In the genomic region with DNA sequence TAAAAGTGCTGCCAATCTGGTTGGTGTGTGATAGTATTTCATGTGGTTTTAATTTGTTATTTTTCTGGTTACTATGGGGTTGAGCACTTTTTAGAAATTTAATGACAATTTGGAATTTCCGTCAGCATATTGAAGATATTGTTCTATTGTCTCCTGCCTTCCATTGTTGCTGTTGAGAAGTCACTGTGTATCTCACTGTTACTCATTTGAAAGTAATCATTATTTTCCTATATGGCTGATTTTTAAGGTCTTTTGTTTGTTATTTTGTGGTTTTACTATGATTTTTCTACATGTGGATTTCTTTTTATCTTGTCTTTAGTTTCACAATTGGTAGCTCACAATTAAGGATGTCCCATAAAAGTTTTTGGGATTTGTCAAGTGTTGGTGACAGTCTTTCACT, we compare ENCODE assay signal across 37 cellular contexts. TPM values are rescaled to one million over a fixed set of nuclear protein-coding genes. Genes with fewer than 3 reads are reported as not detected.
"Had no signal": no experiment of that assay in that cellular context is flagged by ENCODE, and none has a peak within 500 bp of the region (broad histone marks: within the 10 kb centered on the region; RNA-seq: fewer than 3 reads in every experiment).

No MANE protein-coding gene starts in this region.

- ATAC-seq: foreskin keratinocyte; gastroesophageal sphincter; heart left ventricle; left lobe of liver; mucosa of descending colon; natural killer cell treated with Interleukin-12 subunit alpha and Interleukin-12 subunit beta and Interleukin-15 and Interleukin-18, amount 100 ng/mL, for 72 hours; sciatic nerve; stimulated activated naive CD8-positive, alpha-beta T cell treated with anti-CD3 and anti-CD28 coated beads, Interleukin-15, amount 100 ng/mL, for 72 hours; upper lobe of right lung had no signal

- H3K4me1 ChIP-seq: esophagus muscularis mucosa, foreskin keratinocyte, gastroesophageal sphincter, heart left ventricle, parathyroid adenoma, suprapubic skin, transverse colon, upper lobe of right lung, uterus had no signal

- H3K9ac ChIP-seq: parathyroid adenoma had no signal

- H3K4me3 ChIP-seq: coronary artery, esophagus muscularis mucosa, gastroesophageal sphincter, heart left ventricle, hepatocyte, lung, mucosa of descending colon, smooth muscle cell, suprapubic skin, transverse colon, upper lobe of right lung, uterus had no signal

- FAIRE-seq: endothelial cell of umbilical vein, kidney had no signal

- H3K79me2 ChIP-seq: hepatocyte, parathyroid adenoma had no signal

- DNase-seq: dermis blood vessel endothelial cell; effector memory CD4-positive, alpha-beta T cell; foreskin keratinocyte; heart left ventricle; kidney; mesenchymal stem cell; mucosa of descending colon; naive B cell; stimulated activated CD4-positive, alpha-beta T cell treated with anti-CD3 and anti-CD28 coated beads, Interleukin-12 subunit alpha, Interleukin-12 subunit beta, amount 100 ng/mL, for 4 hours; stimulated activated CD4-positive, alpha-beta T cell treated with anti-CD3 and anti-CD28 coated beads, Interleukin-1b, Interleukin-23, amount 100 ng/mL, for 48 hours; stimulated activated CD4-positive, alpha-beta T cell treated with anti-CD3 and anti-CD28 coated beads, Interleukin-4, amount 100 ng/mL, for 1 hour; stimulated activated CD8-positive, alpha-beta memory T cell treated with anti-CD3 and anti-CD28 coated beads, Interleukin-4, amount 100 ng/mL, for 48 hours; stimulated activated naive CD4-positive, alpha-beta T cell; stimulated activated naive CD8-positive, alpha-beta T cell treated with anti-CD3 and anti-CD28 coated beads, Interleukin-15, amount 100 ng/mL, for 72 hours; transverse colon; upper lobe of right lung; uterus had no signal

- H3K27me3 ChIP-seq: gastroesophageal sphincter, hepatocyte, suprapubic skin, upper lobe of right lung, uterus had no signal

- H3K36me3 ChIP-seq: esophagus muscularis mucosa, gastroesophageal sphincter, heart left ventricle, neutrophil, suprapubic skin, transverse colon, upper lobe of right lung, uterus had no signal

- H3K27ac ChIP-seq: coronary artery, esophagus muscularis mucosa, foreskin keratinocyte, gastroesophageal sphincter, heart left ventricle, hepatocyte, neutrophil, parathyroid adenoma, suprapubic skin, transverse colon, upper lobe of right lung, uterus had no signal

- H2AFZ ChIP-seq: hepatocyte, parathyroid adenoma had no signal

- H3K4me2 ChIP-seq: hepatocyte, smooth muscle cell had no signal

RNA-seq across cellular contexts. Expression of a gene that starts 8.2 kb away (rescaled TPM):
- total RNA-seq: dermis blood vessel endothelial cell; endothelial cell of umbilical vein; epithelial cell of proximal tubule; esophagus muscularis mucosa; fibroblast of lung; foreskin keratinocyte; gastroesophageal sphincter; heart left ventricle; hepatocyte; kidney; left lobe of liver; liver; lung; mesothelial cell of epicardium; mucosa of descending colon; natural killer cell treated with Interleukin-12 subunit alpha and Interleukin-12 subunit beta and Interleukin-15 and Interleukin-18, amount 100 ng/mL, for 72 hours; neural crest cell; omental fat pad; progenitor cell of endocrine pancreas; sciatic nerve; smooth muscle cell; transverse colon; upper lobe of right lung; uterus had no signal
- polyA plus RNA-seq: endothelial cell of umbilical vein, fibroblast of lung, foreskin keratinocyte, heart left ventricle, hepatocyte, liver, lung, smooth muscle cell had no signal

RNA-seq across cellular contexts. Expression of a gene that starts 8.6 kb away (rescaled TPM):
- total RNA-seq: dermis blood vessel endothelial cell; endothelial cell of umbilical vein; esophagus muscularis mucosa; fibroblast of lung; foreskin keratinocyte; gastroesophageal sphincter; heart left ventricle; hepatocyte; kidney; left lobe of liver; liver; lung; mesothelial cell of epicardium; mucosa of descending colon; natural killer cell treated with Interleukin-12 subunit alpha and Interleukin-12 subunit beta and Interleukin-15 and Interleukin-18, amount 100 ng/mL, for 72 hours; neural crest cell; omental fat pad; progenitor cell of endocrine pancreas; sciatic nerve; smooth muscle cell; transverse colon; upper lobe of right lung; uterus had no signal
- polyA plus RNA-seq: endothelial cell of umbilical vein, fibroblast of lung, foreskin keratinocyte, heart left ventricle, hepatocyte, liver, lung, smooth muscle cell had no signal

RNA-seq across cellular contexts. Expression of a gene that starts 18.6 kb away (rescaled TPM):
- total RNA-seq: dermis blood vessel endothelial cell; endothelial cell of umbilical vein; epithelial cell of proximal tubule; esophagus muscularis mucosa; fibroblast of lung; foreskin keratinocyte; gastroesophageal sphincter; heart left ventricle; hepatocyte; kidney; left lobe of liver; liver; mesothelial cell of epicardium; mucosa of descending colon; natural killer cell treated with Interleukin-12 subunit alpha and Interleukin-12 subunit beta and Interleukin-15 and Interleukin-18, amount 100 ng/mL, for 72 hours; neural crest cell; omental fat pad; progenitor cell of endocrine pancreas; uterus had no signal
- polyA plus RNA-seq: endothelial cell of umbilical vein, fibroblast of lung, foreskin keratinocyte, heart left ventricle, hepatocyte, liver had no signal

RNA-seq across cellular contexts. Expression of a gene that starts 36.0 kb away (rescaled TPM):
- total RNA-seq: dermis blood vessel endothelial cell; endothelial cell of umbilical vein; epithelial cell of proximal tubule; esophagus muscularis mucosa; fibroblast of lung; foreskin keratinocyte; gastroesophageal sphincter; heart left ventricle; hepatocyte; kidney; left lobe of liver; liver; lung; mesothelial cell of epicardium; mucosa of descending colon; natural killer cell treated with Interleukin-12 subunit alpha and Interleukin-12 subunit beta and Interleukin-15 and Interleukin-18, amount 100 ng/mL, for 72 hours; neural crest cell; omental fat pad; progenitor cell of endocrine pancreas; sciatic nerve; smooth muscle cell; transverse colon; upper lobe of right lung; uterus had no signal
- polyA plus RNA-seq: endothelial cell of umbilical vein, fibroblast of lung, foreskin keratinocyte, heart left ventricle, hepatocyte, liver, lung, smooth muscle cell had no signal
